In the genomic region with DNA sequence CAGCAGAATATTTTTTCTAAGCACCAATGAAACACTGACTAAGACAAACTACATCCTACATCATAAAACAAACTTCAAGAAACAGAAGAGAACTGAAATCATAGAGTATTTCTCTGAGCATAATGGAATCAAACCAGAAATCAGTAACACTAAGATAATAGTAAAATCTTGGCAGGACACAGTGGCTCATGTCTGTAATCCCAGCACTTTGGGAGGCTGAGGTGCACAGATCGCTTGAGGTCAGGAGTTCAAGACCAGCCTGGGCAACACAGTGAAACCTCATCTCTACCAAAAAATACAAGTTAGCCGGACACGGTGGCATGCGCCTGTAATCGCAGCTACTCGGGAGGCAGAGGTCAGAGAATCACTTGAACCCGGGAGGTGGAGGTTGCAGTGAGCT, we compare ENCODE assay signal across 20 cellular contexts.
DNase-seq lines count a peak whose midpoint lies in the region; ATAC-seq and TF ChIP-seq lines count a peak whose summit lies in the region.
"Had no signal": no experiment of that assay in that cellular context is flagged by ENCODE, and none has a peak within 500 bp of the region (broad histone marks: within the 10 kb centered on the region; RNA-seq: fewer than 3 reads in every experiment).

No MANE protein-coding gene starts in this region.

- no peak overlapping the region for H3K4me3 ChIP-seq in GM23338
- no peak overlapping the region for H3K4me3 ChIP-seq in dorsolateral prefrontal cortex
- H3K4me3 ChIP-seq: MG63 had no signal

- H3K27me3 Mint-ChIP-seq in GM23338 (ENCODE audit: insufficient read depth, low read depth, poor library complexity) (peaks cover 2% of the 10 kb centered on the region), nephron progenitor cell (ENCODE audit: low read depth, poor library complexity) (no peaks in the 10 kb centered on the region), osteocyte (ENCODE audit: unreplicated experiment) (no peaks in the 10 kb centered on the region)
- H3K27me3 Mint-ChIP-seq in stimulated activated naive B cell treated with anti-CD40 and anti-IgM and Interleukin-4, amounts not matched to agents 10 μg/mL and 1 μg/mL and 100 μg/mL, for 72 hours: no peaks in the 10 kb centered on the region
- H3K27me3 Mint-ChIP-seq: CD4-positive, CD25-positive, alpha-beta regulatory T cell had no signal

- no peaks in the 10 kb centered on the region for H3K27me3 ChIP-seq in GM23338 (ENCODE audit: insufficient read depth)
- H3K27me3 ChIP-seq in dorsolateral prefrontal cortex: no peaks in the 10 kb centered on the region
- H3K27me3 ChIP-seq: MG63 had no signal

- no peak overlapping the region for H2AFZ ChIP-seq in GM23338

- no peak for DNase-seq in GM23338 (ENCODE audit: low spot score)
- peak; percentile 23 for DNase-seq in NCI-H69 (lab: John Stamatoyannopoulos, UW)
- DNase-seq in dorsolateral prefrontal cortex: no peak
- DNase-seq in nephron progenitor cell: no peak
- no peak for DNase-seq in T-helper 9 cell
- no peak for DNase-seq in stimulated activated naive B cell treated with anti-CD40 and anti-IgM and Interleukin-4, amounts not matched to agents 10 μg/mL and 1 μg/mL and 100 μg/mL, for 72 hours
- no peak for DNase-seq in GM13976 (ENCODE audit: low spot score)
- no peak for DNase-seq in osteocyte (ENCODE audit: extremely low spot score, unreplicated experiment)
- DNase-seq: Caco-2; CD4-positive, CD25-positive, alpha-beta regulatory T cell; DMS153; EL; MG63; NCI-H1092 treated with DMSO at 0.1 percent for 48 hours; NCI-H187; NCI-H345; NK-92 treated with Interleukin-12 subunit alpha and Interleukin-12 subunit beta, amount 100 ng/mL, for 24 hours; SIG-M5 had no signal

- intact Hi-C loops in dorsolateral prefrontal cortex (cut with DNase I): loop anchor here in 1 of 2 donors (5.0 kb wide), 1 partner anchor 64 kb away; a partner anchor contains a TSS

- H3K9me3 Mint-ChIP-seq in GM23338 (no peaks in the 10 kb centered on the region), nephron progenitor cell (no peaks in the 10 kb centered on the region), osteocyte (ENCODE audit: unreplicated experiment) (no peaks in the 10 kb centered on the region)
- no peaks in the 10 kb centered on the region for H3K9me3 Mint-ChIP-seq in stimulated activated naive B cell treated with anti-CD40 and anti-IgM and Interleukin-4, amounts not matched to agents 10 μg/mL and 1 μg/mL and 100 μg/mL, for 72 hours
- H3K9me3 Mint-ChIP-seq: CD4-positive, CD25-positive, alpha-beta regulatory T cell had no signal

- no peak for ATAC-seq in GM23338
- ATAC-seq in stimulated activated naive B cell treated with anti-CD40 and anti-IgM and Interleukin-4, amounts not matched to agents 10 μg/mL and 1 μg/mL and 100 μg/mL, for 72 hours (replicated peaks): no peak
- ATAC-seq: HepG2 had no signal

- no peaks in the 10 kb centered on the region; the same call in 1 of the 2 replicates for H3F3A ChIP-seq in GM23338 (replicated peaks; ENCODE audit: low read depth)

- no peak for TF ChIP-seq CTCF in GM23338 (conservative IDR thresholded peaks at IDR 0.05; ENCODE audit: low read depth in 2 of 2)
- no peak for TF ChIP-seq CTCF in dorsolateral prefrontal cortex (IDR thresholded peaks at IDR 0.05 in 54 of 56, conservative IDR thresholded peaks at IDR 0.05 in 2 of 56; ENCODE audit: low read depth in 1 of 56, partially characterized antibody in 56 of 56)
- TF ChIP-seq CTCF in nephron progenitor cell (IDR thresholded peaks at IDR 0.05): no peak
- no peak for TF ChIP-seq CTCF in GM13976 (IDR thresholded peaks at IDR 0.05; ENCODE audit: borderline replicate concordance, control extremely low read depth, extremely low read depth, insufficient read depth, missing control alignments)
- TF ChIP-seq CTCF in osteocyte (IDR thresholded peaks at IDR 0.05): no peak

- peaks cover 4% of the 10 kb centered on the region; the same call in 1 of the 2 replicates for H4K20me1 ChIP-seq in GM23338 (replicated peaks; ENCODE audit: insufficient read depth)

- H3K4me1 Mint-ChIP-seq in GM23338 (peaks cover 12% of the 10 kb centered on the region), nephron progenitor cell (peaks cover 26% of the 10 kb centered on the region), osteocyte (ENCODE audit: unreplicated experiment) (peaks cover 12% of the 10 kb centered on the region)
- peaks cover 10 to 19% of the 10 kb centered on the region in 2 donors for H3K4me1 Mint-ChIP-seq in stimulated activated naive B cell treated with anti-CD40 and anti-IgM and Interleukin-4, amounts not matched to agents 10 μg/mL and 1 μg/mL and 100 μg/mL, for 72 hours

- no peak overlapping the region for H3K4me2 ChIP-seq in GM23338
- H3K4me2 ChIP-seq: KMS-11 had no signal

- no peaks in the 10 kb centered on the region for H3K9me2 ChIP-seq in GM23338 (ENCODE audit: insufficient read depth)

- H3K27ac ChIP-seq in GM23338 (ENCODE audit: low read depth): peak overlapping the region; percentile 62; the same call in 1 of the 2 replicates
- peak overlapping the region in 36 of 59 donors; percentile 8 to 91 (median 59) for H3K27ac ChIP-seq in dorsolateral prefrontal cortex
- H3K27ac ChIP-seq: KMS-11 had no signal

- H3K36me3 Mint-ChIP-seq in GM23338 (ENCODE audit: low read depth) (peaks cover 8% of the 10 kb centered on the region; the same call in 2 of the 3 replicates), nephron progenitor cell (ENCODE audit: low read depth) (peaks cover 49% of the 10 kb centered on the region), osteocyte (ENCODE audit: unreplicated experiment) (peaks cover 21% of the 10 kb centered on the region)
- peaks cover 19 to 31% of the 10 kb centered on the region in 2 donors for H3K36me3 Mint-ChIP-seq in stimulated activated naive B cell treated with anti-CD40 and anti-IgM and Interleukin-4, amounts not matched to agents 10 μg/mL and 1 μg/mL and 100 μg/mL, for 72 hours

- no peaks in the 10 kb centered on the region for H3K36me3 ChIP-seq in GM23338 (ENCODE audit: insufficient read depth)

- peaks cover 13% of the 10 kb centered on the region for H3K4me1 ChIP-seq in GM23338 (ENCODE audit: insufficient read depth)

- H3K79me2 ChIP-seq in GM23338 (replicated peaks; ENCODE audit: insufficient read depth): peaks cover 44% of the 10 kb centered on the region

- H3K4me3 Mint-ChIP-seq in GM23338 (no peak overlapping the region), nephron progenitor cell (no peak overlapping the region), osteocyte (ENCODE audit: unreplicated experiment) (no peak overlapping the region)
- H3K4me3 Mint-ChIP-seq in stimulated activated naive B cell treated with anti-CD40 and anti-IgM and Interleukin-4, amounts not matched to agents 10 μg/mL and 1 μg/mL and 100 μg/mL, for 72 hours: no peak overlapping the region
- H3K4me3 Mint-ChIP-seq: CD4-positive, CD25-positive, alpha-beta regulatory T cell had no signal

- H3K27ac Mint-ChIP-seq in GM23338 (peak overlapping the region; percentile 53; the same call in 1 of the 2 replicates), nephron progenitor cell (peak overlapping the region; percentile 74), osteocyte (ENCODE audit: unreplicated experiment) (no peak overlapping the region)
- no peak overlapping the region for H3K27ac Mint-ChIP-seq in stimulated activated naive B cell treated with anti-CD40 and anti-IgM and Interleukin-4, amounts not matched to agents 10 μg/mL and 1 μg/mL and 100 μg/mL, for 72 hours
- H3K27ac Mint-ChIP-seq: CD4-positive, CD25-positive, alpha-beta regulatory T cell had no signal

- in situ Hi-C loops in GM13976 (cut with MboI; ENCODE audit: low sequenced_read_pairs, unreplicated experiment): no loop called here

TF ChIP-seq in GM23338, 12 proteins besides CTCF, POLR2A, EP300 and RAD21 (continues in another document):
- TF ChIP-seq EZH2phosphoT487 (IDR thresholded peaks at IDR 0.05; ENCODE audit: unreplicated experiment): no peak
- TF ChIP-seq ZNF331 (CRISPR knock-in tag; IDR thresholded peaks at IDR 0.05; ENCODE audit: low read depth): no peak
- no peak for TF ChIP-seq NANOG (IDR thresholded peaks at IDR 0.05; ENCODE audit: borderline replicate concordance)
- no peak for TF ChIP-seq POLR2AphosphoS5 (IDR thresholded peaks at IDR 0.05; ENCODE audit: low read depth)
- TF ChIP-seq EZH2 (IDR thresholded peaks at IDR 0.05; ENCODE audit: low read depth, unreplicated experiment): no peak
- TF ChIP-seq, protein P1, sequence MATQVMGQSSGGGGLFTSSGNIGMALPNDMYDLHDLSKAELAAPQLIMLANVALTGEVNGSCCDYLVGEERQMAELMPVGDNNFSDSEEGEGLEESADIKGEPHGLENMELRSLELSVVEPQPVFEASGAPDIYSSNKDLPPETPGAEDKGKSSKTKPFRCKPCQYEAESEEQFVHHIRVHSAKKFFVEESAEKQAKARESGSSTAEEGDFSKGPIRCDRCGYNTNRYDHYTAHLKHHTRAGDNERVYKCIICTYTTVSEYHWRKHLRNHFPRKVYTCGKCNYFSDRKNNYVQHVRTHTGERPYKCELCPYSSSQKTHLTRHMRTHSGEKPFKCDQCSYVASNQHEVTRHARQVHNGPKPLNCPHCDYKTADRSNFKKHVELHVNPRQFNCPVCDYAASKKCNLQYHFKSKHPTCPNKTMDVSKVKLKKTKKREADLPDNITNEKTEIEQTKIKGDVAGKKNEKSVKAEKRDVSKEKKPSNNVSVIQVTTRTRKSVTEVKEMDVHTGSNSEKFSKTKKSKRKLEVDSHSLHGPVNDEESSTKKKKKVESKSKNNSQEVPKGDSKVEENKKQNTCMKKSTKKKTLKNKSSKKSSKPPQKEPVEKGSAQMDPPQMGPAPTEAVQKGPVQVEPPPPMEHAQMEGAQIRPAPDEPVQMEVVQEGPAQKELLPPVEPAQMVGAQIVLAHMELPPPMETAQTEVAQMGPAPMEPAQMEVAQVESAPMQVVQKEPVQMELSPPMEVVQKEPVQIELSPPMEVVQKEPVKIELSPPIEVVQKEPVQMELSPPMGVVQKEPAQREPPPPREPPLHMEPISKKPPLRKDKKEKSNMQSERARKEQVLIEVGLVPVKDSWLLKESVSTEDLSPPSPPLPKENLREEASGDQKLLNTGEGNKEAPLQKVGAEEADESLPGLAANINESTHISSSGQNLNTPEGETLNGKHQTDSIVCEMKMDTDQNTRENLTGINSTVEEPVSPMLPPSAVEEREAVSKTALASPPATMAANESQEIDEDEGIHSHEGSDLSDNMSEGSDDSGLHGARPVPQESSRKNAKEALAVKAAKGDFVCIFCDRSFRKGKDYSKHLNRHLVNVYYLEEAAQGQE (IDR thresholded peaks at IDR 0.05; ENCODE audit: unreplicated experiment): no peak
- no peak for TF ChIP-seq JUNB (IDR thresholded peaks at IDR 0.05; ENCODE audit: unreplicated experiment)
- no peak for TF ChIP-seq ZNF114 (CRISPR knock-in tag; IDR thresholded peaks at IDR 0.05)
- no peak for TF ChIP-seq CREB1 (CRISPR knock-in tag; IDR thresholded peaks at IDR 0.05; ENCODE audit: low read depth)

Comparison
In these comparisons a context has a peak if more than half of its experiments do, and no peak if none do; other contexts are left out.
1. H3K27ac Mint-ChIP-seq: peak in GM23338 (single experiment) and nephron progenitor cell (single experiment); none in stimulated activated naive B cell treated with anti-CD40 and anti-IgM and Interleukin-4, amounts not matched to agents 10 μg/mL and 1 μg/mL and 100 μg/mL, for 72 hours (single experiment) and osteocyte (single experiment).